In the genomic region with DNA sequence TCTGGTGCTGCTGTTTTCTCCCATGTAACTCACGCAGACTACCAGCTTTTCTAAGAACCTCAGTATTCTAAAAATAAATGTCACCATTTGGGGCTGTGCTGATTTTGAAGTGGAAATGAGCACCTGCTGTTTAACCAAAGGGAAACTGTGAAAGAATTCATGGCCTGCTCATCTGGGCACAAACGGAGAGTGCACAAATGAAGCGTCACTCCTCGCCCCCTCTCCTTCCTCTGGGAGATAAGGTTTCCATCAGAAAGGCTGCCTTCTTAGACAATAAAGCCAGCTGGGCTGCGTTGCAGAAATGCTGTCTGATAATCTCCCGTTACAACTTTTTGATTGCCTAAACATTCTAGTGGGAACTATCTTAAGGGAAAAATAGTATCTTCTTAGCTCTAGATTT, we compare ENCODE assay signal across 24 cellular contexts.
DNase-seq lines count a peak whose midpoint lies in the region; ATAC-seq, FAIRE-seq and TF ChIP-seq lines count a peak whose summit lies in the region.
"Had no signal": no experiment of that assay in that cellular context is flagged by ENCODE, and none has a peak within 500 bp of the region (broad histone marks: within the 10 kb centered on the region; RNA-seq: fewer than 3 reads in every experiment).

No MANE protein-coding gene starts in this region.

- H4K8ac ChIP-seq in H1 (ENCODE audit: extremely low read depth, insufficient read depth, low read length) = no peak overlapping the region

- no peak overlapping the region for H2AK5ac ChIP-seq in H1 (ENCODE audit: low read depth, low read length)

- CTCF ChIA-PET in H1 (lab: Charles Lee; ENCODE audit: partially characterized antibody) = interaction anchor here (0.6 to 4.4 kb wide), 13 partner anchors 9 to 348 kb away, joined by 3 to 59 read pairs (median 4); no protein-coding TSS in a partner anchor

- no peak overlapping the region for H2BK120ac ChIP-seq in H1 (replicated peaks; ENCODE audit: low read depth, low read length)

- no peaks in the 10 kb centered on the region for H3K79me1 ChIP-seq in H1 (ENCODE audit: low read depth, low read length)

- no peaks in the 10 kb centered on the region for H3K9me3 ChIP-seq in CD4-positive, CD25-positive, alpha-beta regulatory T cell (ENCODE audit: control insufficient read depth in 2 of 2, low read length in 2 of 2)
- H3K9me3 ChIP-seq in H1 (ENCODE audit: insufficient read depth in 2 of 2, low read depth in 1 of 2, low read length in 1 of 2) (no peaks in the 10 kb centered on the region), neural progenitor cell (ENCODE audit: low read depth) (no peaks in the 10 kb centered on the region)
- H3K9me3 ChIP-seq: body of pancreas, thoracic aorta had no signal

- no peaks in the 10 kb centered on the region for H3K4me1 ChIP-seq in CD4-positive, CD25-positive, alpha-beta regulatory T cell (ENCODE audit: control insufficient read depth, insufficient read depth, low read length, poor library complexity, severe bottlenecking)
- H3K4me1 ChIP-seq in H1 (replicated peaks in 1 of 4; ENCODE audit: control insufficient read depth in 3 of 4, insufficient read depth in 4 of 4, low read length in 3 of 4) = peaks cover 0 to 21% (median 9%) of the 10 kb centered on the region in 4 experiments; a peak in 5 of 7 replicates
- peaks cover 22% of the 10 kb centered on the region for H3K4me1 ChIP-seq in neural progenitor cell

- no peak overlapping the region for H3K4me3 Mint-ChIP-seq in CD4-positive, CD25-positive, alpha-beta regulatory T cell
- no peak overlapping the region for H3K4me3 Mint-ChIP-seq in neural progenitor cell
- H3K4me3 Mint-ChIP-seq in activated T-cell treated with anti-CD3 and anti-CD28 coated beads, Interleukin-2, amount 50 U/mL, for 4 hours = no peak overlapping the region
- H3K4me3 Mint-ChIP-seq: activated CD8-positive, alpha-beta memory T cell treated with anti-CD3 and anti-CD28 coated beads, Interleukin-2, amount 10 ng/mL, durations not matched to agents 7 days and 5 days; activated T-helper 1 cell treated with anti-CD3 and anti-CD28 coated beads, Interleukin-12 subunit alpha, Interleukin-12 subunit beta, Interleukin-2, Interleukin-4 antibody, amounts not matched to agents 30 ng/mL and 10 ng/mL and 1 ng/mL, durations not matched to agents 14 hours and 24 hours and 36 hours; CD4-positive, alpha-beta T cell; natural killer cell had no signal

- H3K4ac ChIP-seq in H1 (replicated peaks; ENCODE audit: insufficient read length, low read depth, low read length) = no peak overlapping the region

- no peak overlapping the region for H3K14ac ChIP-seq in H1 (ENCODE audit: insufficient read length)

- no peak for TF ChIP-seq POLR2A in H1 (IDR thresholded peaks at IDR 0.05; ENCODE audit: control extremely low read depth in 1 of 2, low read depth in 2 of 2, low read length in 2 of 2)

- H3K4me2 ChIP-seq in H1 (ENCODE audit: insufficient read depth in 1 of 2, low read depth in 2 of 2, low read length in 2 of 2) = peak overlapping the region; percentile 22 to 27; a peak in 2 of 4 replicates
- H3K4me2 ChIP-seq in neural progenitor cell = peak overlapping the region; percentile 67

- no peak overlapping the region for H3K27ac ChIP-seq in CD4-positive, CD25-positive, alpha-beta regulatory T cell (ENCODE audit: insufficient read depth, low read length, poor library complexity, severe bottlenecking)
- H3K27ac ChIP-seq in H1 (ENCODE audit: low read depth, low read length) (no peak overlapping the region), neural progenitor cell (peak overlapping the region; percentile 27)
- H3K27ac ChIP-seq: body of pancreas, thoracic aorta had no signal

- ATAC-seq in CD4-positive, CD25-positive, alpha-beta regulatory T cell (ENCODE audit: low read depth in 2 of 2) = no peak
- ATAC-seq in activated T-cell treated with anti-CD3 and anti-CD28 coated beads, Interleukin-2, amount 50 U/mL, for 4 hours = no peak
- no peak for ATAC-seq in GM18909 (IDR thresholded peaks at IDR 0.05; ENCODE audit: poor library complexity, unreplicated experiment)
- ATAC-seq: activated CD8-positive, alpha-beta memory T cell treated with anti-CD3 and anti-CD28 coated beads, Interleukin-2, amount 10 ng/mL, durations not matched to agents 7 days and 5 days; body of pancreas; left cardiac atrium; natural killer cell had no signal

- H3K79me2 ChIP-seq in H1 (ENCODE audit: control insufficient read depth in 1 of 2, insufficient read depth in 2 of 2, low read length in 2 of 2) (no peaks in the 10 kb centered on the region), neural progenitor cell (ENCODE audit: low read depth) (no peaks in the 10 kb centered on the region)

- peak in 1 of 3 donors; percentile 7 for DNase-seq in CD4-positive, CD25-positive, alpha-beta regulatory T cell
- DNase-seq in Jurkat, Clone E6-1 (ENCODE audit: low read depth, low spot score) = peak; percentile 22
- DNase-seq in H1 (ENCODE audit: low read depth in 1 of 2, low spot score in 2 of 2) = no peak
- peak; percentile 45 for DNase-seq in neural progenitor cell (ENCODE audit: low spot score)
- no peak for DNase-seq in activated T-cell treated with anti-CD3 and anti-CD28 coated beads, Interleukin-2, amount 50 U/mL, for 4 hours
- DNase-seq in DMS53 (lab: John Stamatoyannopoulos, UW) = no peak
- no peak for DNase-seq in D341Med (ENCODE audit: low spot score)
- DNase-seq: activated CD4-positive, alpha-beta T cell treated with anti-CD3 and anti-CD28 coated beads for 4 hours; activated CD8-positive, alpha-beta memory T cell treated with anti-CD3 and anti-CD28 coated beads, Interleukin-2, amount 10 ng/mL, durations not matched to agents 7 days and 5 days; body of pancreas; CD4-positive, alpha-beta T cell; cortex of kidney; DMS153; GF-D8; KG1; left cardiac atrium; MV-4-11; natural killer cell; NCI-H1694; SHP77 treated with DMSO at 0.1 percent for 48 hours had no signal

- no peak overlapping the region for H4K91ac ChIP-seq in H1 (replicated peaks; ENCODE audit: insufficient read length, low read length)

- H3K9ac ChIP-seq in H1 (replicated peaks in 1 of 4; ENCODE audit: extremely low read depth in 1 of 4, low read depth in 3 of 4, low read length in 3 of 4) (no peak overlapping the region), neural progenitor cell (no peak overlapping the region)

- no peak overlapping the region for H3K18ac ChIP-seq in H1 (ENCODE audit: extremely low read depth, low read length)

- no peak overlapping the region for H4K5ac ChIP-seq in H1 (ENCODE audit: insufficient read length, low read depth, low read length)

- TF ChIP-seq RAD21 in H1 (IDR thresholded peaks at IDR 0.05 in 1 of 2, conservative IDR thresholded peaks at IDR 0.05 in 1 of 2; ENCODE audit: low read depth in 2 of 2, low read length in 2 of 2) = no peak

- peaks cover 71% of the 10 kb centered on the region for H3K36me3 ChIP-seq in CD4-positive, CD25-positive, alpha-beta regulatory T cell (ENCODE audit: control insufficient read depth, insufficient read depth, low read length)
- H3K36me3 ChIP-seq in H1 (ENCODE audit: control insufficient read depth in 2 of 4, insufficient read depth in 4 of 4, low read length in 3 of 4) (no peaks in the 10 kb centered on the region), neural progenitor cell (no peaks in the 10 kb centered on the region)

- H3K27me3 Mint-ChIP-seq in CD4-positive, CD25-positive, alpha-beta regulatory T cell = no peaks in the 10 kb centered on the region
- no peaks in the 10 kb centered on the region for H3K27me3 Mint-ChIP-seq in neural progenitor cell (ENCODE audit: insufficient read depth, low read depth)
- H3K27me3 Mint-ChIP-seq in activated T-cell treated with anti-CD3 and anti-CD28 coated beads, Interleukin-2, amount 50 U/mL, for 4 hours (ENCODE audit: low read depth) = no peaks in the 10 kb centered on the region
- H3K27me3 Mint-ChIP-seq: activated CD8-positive, alpha-beta memory T cell treated with anti-CD3 and anti-CD28 coated beads, Interleukin-2, amount 10 ng/mL, durations not matched to agents 7 days and 5 days; CD4-positive, alpha-beta T cell had no signal

- H2BK20ac ChIP-seq in H1 (ENCODE audit: low read length) = no peak overlapping the region

- peaks cover 75% of the 10 kb centered on the region for H3K36me3 Mint-ChIP-seq in CD4-positive, CD25-positive, alpha-beta regulatory T cell
- no peaks in the 10 kb centered on the region for H3K36me3 Mint-ChIP-seq in neural progenitor cell
- peaks cover 65% of the 10 kb centered on the region for H3K36me3 Mint-ChIP-seq in activated T-cell treated with anti-CD3 and anti-CD28 coated beads, Interleukin-2, amount 50 U/mL, for 4 hours (ENCODE audit: insufficient read depth)

- H3K4me3 ChIP-seq in CD4-positive, CD25-positive, alpha-beta regulatory T cell (ENCODE audit: low read depth, low read length) = no peak overlapping the region
- peak overlapping the region; percentile 23 for H3K4me3 ChIP-seq in Jurkat, Clone E6-1 (ENCODE audit: low read length)
- H3K4me3 ChIP-seq in H1 (ENCODE audit: extremely low read depth in 1 of 4, insufficient read depth in 2 of 4, low read depth in 3 of 4, low read length in 4 of 4) = no peak overlapping the region
- H3K4me3 ChIP-seq in neural progenitor cell = no peak overlapping the region
- H3K4me3 ChIP-seq: body of pancreas, thoracic aorta had no signal

- peak overlapping the region in 2 of 3 donors; percentile 36 to 38 for H3K27ac Mint-ChIP-seq in CD4-positive, CD25-positive, alpha-beta regulatory T cell
- no peak overlapping the region for H3K27ac Mint-ChIP-seq in neural progenitor cell
- H3K27ac Mint-ChIP-seq: activated CD8-positive, alpha-beta memory T cell treated with anti-CD3 and anti-CD28 coated beads, Interleukin-2, amount 10 ng/mL, durations not matched to agents 7 days and 5 days; activated T-helper 1 cell treated with anti-CD3 and anti-CD28 coated beads, Interleukin-12 subunit alpha, Interleukin-12 subunit beta, Interleukin-2, Interleukin-4 antibody, amounts not matched to agents 30 ng/mL and 10 ng/mL and 1 ng/mL, durations not matched to agents 14 hours and 24 hours and 36 hours; CD4-positive, alpha-beta T cell; natural killer cell had no signal

- no peak overlapping the region for H2AFZ ChIP-seq in H1 (ENCODE audit: low read length)
- H2AFZ ChIP-seq in neural progenitor cell (replicated peaks) = peak overlapping the region; percentile 64

- H3K4me1 Mint-ChIP-seq in CD4-positive, CD25-positive, alpha-beta regulatory T cell = peaks cover 4 to 13% (median 7%) of the 10 kb centered on the region in 4 donors
- H3K4me1 Mint-ChIP-seq in neural progenitor cell = peaks cover 35% of the 10 kb centered on the region
- H3K4me1 Mint-ChIP-seq in activated T-cell treated with anti-CD3 and anti-CD28 coated beads, Interleukin-2, amount 50 U/mL, for 4 hours (ENCODE audit: low read depth) = peaks cover 6% of the 10 kb centered on the region
- H3K4me1 Mint-ChIP-seq: natural killer cell had no signal

- no peak for TF ChIP-seq EP300 in H1 (IDR thresholded peaks at IDR 0.05; ENCODE audit: borderline replicate concordance in 1 of 2, low read depth in 2 of 2, low read length in 2 of 2)

- no peak for FAIRE-seq in H1 (lab: Jason Lieb, UNC)
- FAIRE-seq: TTC549 had no signal

- no peaks in the 10 kb centered on the region for H3K27me3 ChIP-seq in CD4-positive, CD25-positive, alpha-beta regulatory T cell (ENCODE audit: control insufficient read depth, insufficient read depth, low read length)
- no peaks in the 10 kb centered on the region; a peak in 2 of 7 replicates for H3K27me3 ChIP-seq in H1 (replicated peaks in 1 of 4; ENCODE audit: control insufficient read depth in 3 of 4, extremely low read depth in 1 of 4, insufficient read depth in 3 of 4, low read length in 3 of 4)
- H3K27me3 ChIP-seq in neural progenitor cell = no peaks in the 10 kb centered on the region
- H3K27me3 ChIP-seq: body of pancreas had no signal

- TF ChIP-seq CTCF in H1 (IDR thresholded peaks at IDR 0.05; ENCODE audit: control extremely low read depth in 1 of 3, insufficient read depth in 1 of 3, low read depth in 1 of 3, low read length in 3 of 3) (no peak), neural progenitor cell (IDR thresholded peaks at IDR 0.05) (no peak)

- no peak overlapping the region for H2BK12ac ChIP-seq in H1 (ENCODE audit: low read depth, low read length)

- peaks cover 9% of the 10 kb centered on the region for H3F3A ChIP-seq in neural progenitor cell (ENCODE audit: low read depth)

- no peak overlapping the region for H2BK5ac ChIP-seq in H1 (ENCODE audit: low read depth, low read length)

- POLR2A ChIA-PET in H1 (lab: Charles Lee; ENCODE audit: partially characterized antibody) = no interaction called here

- H3K23ac ChIP-seq in H1 (ENCODE audit: insufficient read length) = no peak overlapping the region

- 42% methylated on average over 6 of the region's 6 CpGs; no CpG with 5 or more reads in 1 of the 2 experiments for WGBS in H1 (ENCODE audit: extremely low coverage in 1 of 2, insufficient coverage in 1 of 2, insufficient read length in 1 of 2, insufficient replicate concordance in 2 of 2, low coverage in 1 of 2, low lambda C conversion rate in 2 of 2, missing lambda C conversion rate in 1 of 2), 2 experiments

- no peak overlapping the region for H2BK15ac ChIP-seq in H1 (ENCODE audit: low read length)

- H4K20me1 ChIP-seq in H1 (replicated peaks in 1 of 2; ENCODE audit: control insufficient read depth in 1 of 2, insufficient read depth in 2 of 2, low read length in 2 of 2) (no peaks in the 10 kb centered on the region), neural progenitor cell (ENCODE audit: low read depth) (no peaks in the 10 kb centered on the region)

- no peaks in the 10 kb centered on the region for H3K23me2 ChIP-seq in H1 (ENCODE audit: low read depth, low read length)

- no peak overlapping the region for H3K56ac ChIP-seq in H1 (replicated peaks; ENCODE audit: insufficient read length, low read depth, low read length)

- H3K9me3 Mint-ChIP-seq in CD4-positive, CD25-positive, alpha-beta regulatory T cell = no peaks in the 10 kb centered on the region
- no peaks in the 10 kb centered on the region for H3K9me3 Mint-ChIP-seq in neural progenitor cell
- no peaks in the 10 kb centered on the region for H3K9me3 Mint-ChIP-seq in activated T-cell treated with anti-CD3 and anti-CD28 coated beads, Interleukin-2, amount 50 U/mL, for 4 hours
- H3K9me3 Mint-ChIP-seq: activated T-helper 1 cell treated with anti-CD3 and anti-CD28 coated beads, Interleukin-12 subunit alpha, Interleukin-12 subunit beta, Interleukin-2, Interleukin-4 antibody, amounts not matched to agents 30 ng/mL and 10 ng/mL and 1 ng/mL, durations not matched to agents 14 hours and 24 hours and 36 hours; CD4-positive, alpha-beta T cell; natural killer cell had no signal

Comparison
In these comparisons a context has a peak if more than half of its experiments do, and no peak if none do; other contexts are left out.
1. DNase-seq: peak in Jurkat, Clone E6-1 (single experiment) and neural progenitor cell (single experiment); none in H1 (0 of 2), activated T-cell treated with anti-CD3 and anti-CD28 coated beads, Interleukin-2, amount 50 U/mL, for 4 hours (single experiment), DMS53 (single experiment) and D341Med (single experiment).